In genomic region chr18:24031318-24031717, GRCh38 we compare ENCODE assay signal across 24 cellular contexts. TPM values are rescaled to one million over a fixed set of nuclear protein-coding genes. Genes with fewer than 3 reads are reported as not detected.
DNase-seq lines count a peak whose midpoint lies in the region; ATAC-seq and TF ChIP-seq lines count a peak whose summit lies in the region.
"Had no signal": no experiment of that assay in that cellular context is flagged by ENCODE, and none has a peak within 500 bp of the region (broad histone marks: within the 10 kb centered on the region; RNA-seq: fewer than 3 reads in every experiment).

No MANE protein-coding gene starts in this region.

- CTCF ChIA-PET in CD4-positive, alpha-beta T cell (lab: Charles Lee) = no interaction called here

- intact Hi-C loops in CD4-positive, alpha-beta T cell (cut with DNase I, micrococcal nuclease) = no loop called here

- H3K36me3 Mint-ChIP-seq in CD4-positive, alpha-beta T cell (ENCODE audit: low read depth) = peaks cover 44% of the 10 kb centered on the region
- peaks cover 22% of the 10 kb centered on the region for H3K36me3 Mint-ChIP-seq in effector memory CD8-positive, alpha-beta T cell (ENCODE audit: insufficient read depth)

- POLR2A ChIA-PET in CD4-positive, alpha-beta T cell (lab: Charles Lee) = interaction anchor here (1.0 kb wide), 1 partner anchor 10 kb away, joined by 3 read pairs; no protein-coding TSS in a partner anchor

- H3K27me3 Mint-ChIP-seq in CD4-positive, alpha-beta T cell = no peaks in the 10 kb centered on the region
- no peaks in the 10 kb centered on the region for H3K27me3 Mint-ChIP-seq in effector memory CD8-positive, alpha-beta T cell
- H3K27me3 Mint-ChIP-seq: brain; stimulated activated naive CD8-positive, alpha-beta T cell treated with anti-CD3 and anti-CD28 coated beads, Interleukin-15, Interleukin-2, amounts not matched to agents 100 ng/mL and 50 ng/mL, for 24 hours had no signal

- H3K4me3 Mint-ChIP-seq in CD4-positive, alpha-beta T cell = no peak overlapping the region
- peak overlapping the region; percentile 5 to 24 for H3K4me3 Mint-ChIP-seq in effector memory CD8-positive, alpha-beta T cell
- H3K4me3 Mint-ChIP-seq: brain; H9; stimulated activated naive CD8-positive, alpha-beta T cell treated with anti-CD3 and anti-CD28 coated beads, Interleukin-15, Interleukin-2, amounts not matched to agents 100 ng/mL and 50 ng/mL, for 24 hours had no signal

- peaks cover 93% of the 10 kb centered on the region for H3K4me1 Mint-ChIP-seq in CD4-positive, alpha-beta T cell (ENCODE audit: low read depth)
- peaks cover 57 to 75% of the 10 kb centered on the region in 2 donors for H3K4me1 Mint-ChIP-seq in effector memory CD8-positive, alpha-beta T cell (ENCODE audit: low read depth in 2 of 2)

- no peaks in the 10 kb centered on the region for H3K9me3 Mint-ChIP-seq in CD4-positive, alpha-beta T cell
- H3K9me3 Mint-ChIP-seq in effector memory CD8-positive, alpha-beta T cell = no peaks in the 10 kb centered on the region
- H3K9me3 Mint-ChIP-seq: activated T-helper 2 cell treated with anti-CD3 and anti-CD28 coated beads, Interferon-gamma antibody, Interleukin-2, Interleukin-4, amounts not matched to agents 10 μg/mL and 5 μg/mL and 100 μg/mL, durations not matched to agents 14 hours and 24 hours and 36 hours; H9; stimulated activated naive CD8-positive, alpha-beta T cell treated with anti-CD3 and anti-CD28 coated beads, Interleukin-15, Interleukin-2, amounts not matched to agents 100 ng/mL and 50 ng/mL, for 24 hours had no signal

- no peaks in the 10 kb centered on the region for H3K9me3 ChIP-seq in CD4-positive, alpha-beta T cell (ENCODE audit: control insufficient read depth, low read length)
- H3K9me3 ChIP-seq: Caco-2, esophagus muscularis mucosa, gastrocnemius medialis, tibial nerve had no signal

- H3K27ac Mint-ChIP-seq in CD4-positive, alpha-beta T cell = peak overlapping the region; percentile 17
- H3K27ac Mint-ChIP-seq in effector memory CD8-positive, alpha-beta T cell = peak overlapping the region; percentile 8 to 73
- H3K27ac Mint-ChIP-seq: activated T-helper 2 cell treated with anti-CD3 and anti-CD28 coated beads, Interferon-gamma antibody, Interleukin-2, Interleukin-4, amounts not matched to agents 10 μg/mL and 5 μg/mL and 100 μg/mL, durations not matched to agents 14 hours and 24 hours and 36 hours; brain; stimulated activated naive CD8-positive, alpha-beta T cell treated with anti-CD3 and anti-CD28 coated beads, Interleukin-15, Interleukin-2, amounts not matched to agents 100 ng/mL and 50 ng/mL, for 24 hours had no signal

- DNase-seq in DMS153 (lab: John Stamatoyannopoulos, UW) (peak; percentile 42), DMS153 treated with DMSO at 0.1 percent for 48 hours (lab: John Stamatoyannopoulos, UW; ENCODE audit: unreplicated experiment) (no peak), NCI-H2196 (lab: John Stamatoyannopoulos, UW; ENCODE audit: unreplicated experiment) (peak; percentile 77), kidney tubule cell (ENCODE audit: low spot score) (no peak), GM19238 (ENCODE audit: insufficient read length, low spot score) (no peak), AG08396 (ENCODE audit: low spot score) (no peak)
- DNase-seq in CD4-positive, alpha-beta T cell = no peak
- no peak for DNase-seq in effector memory CD8-positive, alpha-beta T cell
- DNase-seq: Caco-2; effector memory CD4-positive, alpha-beta T cell; gastrocnemius medialis; H9; NCI-H526 treated with DMSO at 0.1 percent for 48 hours; occipital lobe; retina; stimulated activated CD4-positive, alpha-beta T cell treated with anti-CD3 and anti-CD28 coated beads, Interleukin-4, amount 100 ng/mL, for 24 hours; SW 1271 had no signal

- no peak for TF ChIP-seq CTCF in CD4-positive, alpha-beta T cell (IDR thresholded peaks at IDR 0.05)

- H3K27ac ChIP-seq in CD4-positive, alpha-beta T cell (ENCODE audit: low read depth, low read length) = no peak overlapping the region
- H3K27ac ChIP-seq: 22Rv1, esophagus muscularis mucosa, gastrocnemius medialis, HL-60, tibial nerve had no signal

- no peak for ATAC-seq in CD4-positive, alpha-beta T cell (ENCODE audit: poor library complexity)
- no peak for ATAC-seq in effector memory CD8-positive, alpha-beta T cell (replicated peaks)
- ATAC-seq: gastrocnemius medialis had no signal

- no peaks in the 10 kb centered on the region for H3K27me3 ChIP-seq in CD4-positive, alpha-beta T cell (ENCODE audit: control insufficient read depth, insufficient read depth, low read length)
- H3K27me3 ChIP-seq: esophagus muscularis mucosa, gastrocnemius medialis, tibial nerve had no signal

RNA-seq across cellular contexts. Expression of gene TTC39C, which starts 16.8 kb away (rescaled TPM):
- total RNA-seq in CD4-positive, alpha-beta T cell = 10 to 100 TPM; 82.6 to 91.8 TPM

Comparison
In these comparisons a context has a peak if more than half of its experiments do, and no peak if none do; other contexts are left out.
1. DNase-seq: peak in DMS153 (single experiment) and NCI-H2196 (single experiment); none in DMS153 treated with DMSO at 0.1 percent for 48 hours (single experiment), CD4-positive, alpha-beta T cell (0 of 10), effector memory CD8-positive, alpha-beta T cell (0 of 3), kidney tubule cell (single experiment), GM19238 (single experiment) and AG08396 (single experiment).